Comparison of ENCODE assay signal across 8 cellular contexts in the genomic region with DNA sequence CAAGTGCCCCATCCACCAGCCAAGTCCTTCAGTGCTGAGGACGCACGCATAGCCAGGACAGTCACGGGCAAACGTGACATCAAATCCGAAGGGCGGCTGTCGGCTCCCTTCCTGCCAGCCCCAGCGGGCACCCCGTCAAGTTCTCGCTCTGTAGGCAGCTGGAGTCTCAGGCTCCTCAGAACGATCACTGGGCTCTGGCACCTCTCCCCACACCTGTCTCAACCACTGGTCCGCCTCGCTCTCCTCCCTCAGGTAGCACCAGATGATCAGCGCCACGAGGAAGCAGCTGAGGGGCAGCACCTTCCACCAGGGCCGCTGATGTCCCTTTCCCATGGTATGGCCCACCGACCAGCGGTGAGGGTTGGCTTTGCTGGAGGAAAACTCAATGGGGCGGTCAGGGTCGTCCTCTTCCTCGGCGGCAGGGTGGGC. TPM values are rescaled to one million over a fixed set of nuclear protein-coding genes. Genes with fewer than 3 reads are reported as not detected.
DNase-seq lines count a peak whose midpoint lies in the region; ATAC-seq and TF ChIP-seq lines count a peak whose summit lies in the region.

No MANE protein-coding gene starts in this region.

- ATAC-seq in GM21723 (IDR thresholded peaks at IDR 0.05; ENCODE audit: unreplicated experiment): no peak

- H3K4me3 ChIP-seq in HUES48 (ENCODE audit: low read depth, low read length) (peak overlapping the region; percentile 97), mammary epithelial cell (replicated peaks in 1 of 3; ENCODE audit: insufficient read depth in 1 of 3, low read depth in 2 of 3, low read length in 3 of 3) (peak overlapping the region; percentile 69 to 95 (median 91)), muscle layer of duodenum (ENCODE audit: low read depth in 1 of 2, low read length in 2 of 2) (peak overlapping the region; percentile 91 to 97)

- WGBS in mammary epithelial cell (ENCODE audit: low coverage, missing lambda C conversion rate): 1% methylated on average over 17 of the region's 22 CpGs

- peak overlapping the region; percentile 60 for H2AFZ ChIP-seq in mammary epithelial cell (ENCODE audit: low read depth, low read length)

- intact Hi-C loops in mammary epithelial cell (cut with micrococcal nuclease): loop anchor here (2.0 to 5.0 kb wide), 3 partner anchors 57 to 287 kb away; partner anchors contain the start of genes CLCN7, CRAMP1, IFT140 and MAPK8IP3

- H3K9ac ChIP-seq in HUES48 (ENCODE audit: low read depth, low read length) (peak overlapping the region; percentile 85), mammary epithelial cell (ENCODE audit: insufficient read depth, low read length) (peak overlapping the region; percentile 78)

- H3K9me3 ChIP-seq in HUES48 (ENCODE audit: control insufficient read depth, insufficient read depth, low read length): no peaks in the 10 kb centered on the region
- H3K9me3 ChIP-seq in mammary epithelial cell (replicated peaks; ENCODE audit: insufficient read depth, low read length): no peaks in the 10 kb centered on the region
- no peaks in the 10 kb centered on the region for H3K9me3 ChIP-seq in muscle layer of duodenum (ENCODE audit: control insufficient read depth in 1 of 2, low read length in 2 of 2)

- no peaks in the 10 kb centered on the region for H3K36me3 ChIP-seq in HUES48 (ENCODE audit: control insufficient read depth, insufficient read depth, low read length)
- H3K36me3 ChIP-seq in mammary epithelial cell (ENCODE audit: insufficient read depth, low read length): no peaks in the 10 kb centered on the region
- H3K36me3 ChIP-seq in muscle layer of duodenum (ENCODE audit: control insufficient read depth in 1 of 2, insufficient read depth in 2 of 2, low read length in 2 of 2): no peaks in the 10 kb centered on the region

- DNase-seq in activated effector memory CD4-positive, alpha-beta T cell treated with anti-CD3 and anti-CD28 coated beads, Interleukin-2, amount 50 U/mL, for 16 hours: peak; percentile 65
- no peak for DNase-seq in activated effector memory CD4-positive, alpha-beta T cell treated with Interleukin-2 at 50 U/mL for 16 hours
- DNase-seq in mammary epithelial cell (no peak), glomerular visceral epithelial cell (ENCODE audit: extremely low spot score) (no peak)
- no peak for DNase-seq in effector CD8-positive, alpha-beta T cell (lab: John Stamatoyannopoulos, UW)

- in situ Hi-C loops in mammary epithelial cell (cut with MboI; ENCODE audit: low sequenced_read_pairs in 2 of 2): no loop called here

- no peaks in the 10 kb centered on the region for H4K20me1 ChIP-seq in mammary epithelial cell (ENCODE audit: insufficient read depth, low read length)

- peaks cover 32% of the 10 kb centered on the region for H3K79me2 ChIP-seq in mammary epithelial cell (ENCODE audit: insufficient read depth, low read length)

- H3K27ac ChIP-seq in HUES48 (ENCODE audit: low read depth, low read length) (peak overlapping the region; percentile 76), mammary epithelial cell (ENCODE audit: insufficient read depth, low read depth, low read length) (peak overlapping the region; percentile 66), muscle layer of duodenum (ENCODE audit: low read length) (peak overlapping the region; percentile 89)

- H3K27me3 ChIP-seq in HUES48 (ENCODE audit: control insufficient read depth, insufficient read depth, low read length): no peaks in the 10 kb centered on the region
- H3K27me3 ChIP-seq in mammary epithelial cell (ENCODE audit: insufficient read depth, low read length): no peaks in the 10 kb centered on the region
- no peaks in the 10 kb centered on the region for H3K27me3 ChIP-seq in muscle layer of duodenum (ENCODE audit: low read depth, low read length)

- TSS peak; percentile 71 for BruUV-seq in mammary epithelial cell (replicated peaks; lab: Mats Ljungman, UMichigan)

- peak overlapping the region; percentile 95 for H3K4me2 ChIP-seq in mammary epithelial cell (ENCODE audit: insufficient read depth, low read depth, low read length)

- dilution Hi-C loops in mammary epithelial cell (cut with HindIII; ENCODE audit: low sequenced_read_pairs): no loop called here

- CTCF ChIA-PET in mammary epithelial cell (lab: Charles Lee; ENCODE audit: low non-redundant PET): interaction anchor here (0.7 kb wide), 1 partner anchor 56 kb away, joined by 3 read pairs; no protein-coding TSS in a partner anchor

- TF ChIP-seq CTCF in mammary epithelial cell (conservative IDR thresholded peaks at IDR 0.05 in 1 of 2, IDR thresholded peaks at IDR 0.05 in 1 of 2; ENCODE audit: extremely low read depth in 1 of 2, insufficient read depth in 1 of 2, low read depth in 1 of 2, low read length in 2 of 2): no peak

- H3K4me1 ChIP-seq in HUES48 (ENCODE audit: control insufficient read depth, insufficient read depth, low read length) (0 out of 2 replicates have a peak, but pooled peaks cover 5% of the 10 kb centered on the region), mammary epithelial cell (ENCODE audit: insufficient read depth, low read length) (peaks cover 6% of the 10 kb centered on the region), muscle layer of duodenum (ENCODE audit: control insufficient read depth in 1 of 2, insufficient read depth in 2 of 2, low read length in 2 of 2) (peaks cover 0 to 26% of the 10 kb centered on the region in 2 donors)

RNA-seq across cellular contexts. Expression of gene UQCC4, which starts 0.4 kb away (rescaled TPM):
- total RNA-seq in mammary epithelial cell: 10 to 100 TPM; 11.3 to 17.8 TPM
- 27.3 TPM for polyA plus RNA-seq in mammary epithelial cell
- polyA minus RNA-seq in mammary epithelial cell: 3.8 TPM

RNA-seq across cellular contexts. Expression of gene UNKL, which starts 5.6 kb away (rescaled TPM):
- 10 to 100 TPM in 1 of 2 donors, 1 to 10 TPM in 1; 7.0 to 10.3 TPM for total RNA-seq in mammary epithelial cell
- 11.2 TPM for polyA plus RNA-seq in mammary epithelial cell
- 1.3 TPM for polyA minus RNA-seq in mammary epithelial cell

RNA-seq across cellular contexts. Expression of gene PERCC1, which starts 10.8 kb away (rescaled TPM):
- under 1 TPM in 1 of 2 donors, not detected in 1; 0.33 TPM for total RNA-seq in mammary epithelial cell
- polyA plus RNA-seq in mammary epithelial cell: not detected
- not detected for polyA minus RNA-seq in mammary epithelial cell

RNA-seq across cellular contexts. Expression of gene CCDC154, which starts 24.2 kb away (rescaled TPM):
- total RNA-seq in mammary epithelial cell: under 1 TPM; 0.17 to 0.45 TPM
- polyA plus RNA-seq in mammary epithelial cell: not detected
- polyA minus RNA-seq in mammary epithelial cell: not detected

RNA-seq across cellular contexts. Expression of gene CLCN7, which starts 54.7 kb away (rescaled TPM):
- total RNA-seq in mammary epithelial cell: 10 to 100 TPM; 52.9 to 66.2 TPM
- 26.6 TPM for polyA plus RNA-seq in mammary epithelial cell
- polyA minus RNA-seq in mammary epithelial cell: 32.7 TPM
